In the genomic region with DNA sequence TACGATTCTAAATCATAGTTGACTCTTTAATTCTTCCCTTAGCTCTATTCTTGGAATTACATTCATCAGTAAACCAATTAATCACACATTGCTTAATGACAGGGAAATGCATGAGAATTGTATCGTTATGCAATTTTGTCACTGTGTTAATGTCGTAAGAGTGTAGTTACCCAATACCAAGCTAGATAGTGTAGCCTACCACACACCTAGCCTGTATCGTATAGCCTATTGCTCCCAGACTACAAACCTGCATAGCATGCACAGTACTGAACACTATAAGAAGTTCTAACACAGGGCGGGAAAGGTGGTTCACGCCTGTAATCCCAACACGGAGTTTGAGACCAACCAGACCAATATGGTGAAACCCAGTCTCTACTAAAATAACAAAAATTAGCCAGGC, we compare ENCODE assay signal across 1 cellular context.
A peak's percentile ranks its signal among the peaks of the same experiment; 100 is the strongest.
TF ChIP-seq lines count a peak whose summit lies in the region.

No MANE protein-coding gene starts in this region.

TF ChIP-seq in H1, 55 proteins besides CTCF, POLR2A, EP300 and RAD21:
- TF ChIP-seq SIN3A (conservative IDR thresholded peaks at IDR 0.05 in 1 of 2, IDR thresholded peaks at IDR 0.05 in 1 of 2; ENCODE audit: low read depth in 1 of 2, low read length in 2 of 2) (no peak), POLR2AphosphoS5 (IDR thresholded peaks at IDR 0.05; ENCODE audit: low read depth, low read length) (peak; percentile 83), HDAC2 (IDR thresholded peaks at IDR 0.05; ENCODE audit: borderline replicate concordance in 1 of 2, low read depth in 2 of 2, low read length in 2 of 2) (no peak), FOSL1 (IDR thresholded peaks at IDR 0.05; ENCODE audit: insufficient read depth, low read depth, low read length) (no peak), SIRT6 (IDR thresholded peaks at IDR 0.05; ENCODE audit: low read length) (no peak), RNF2 (IDR thresholded peaks at IDR 0.05; ENCODE audit: borderline replicate concordance, low read depth, low read length, missing control alignments, poor library complexity, severe bottlenecking) (no peak), CTBP2 (IDR thresholded peaks at IDR 0.05; ENCODE audit: borderline replicate concordance, insufficient read depth, insufficient read length, low read length) (no peak), SUZ12 (IDR thresholded peaks at IDR 0.05; ENCODE audit: low read length) (no peak)
- TF ChIP-seq, protein P1, sequence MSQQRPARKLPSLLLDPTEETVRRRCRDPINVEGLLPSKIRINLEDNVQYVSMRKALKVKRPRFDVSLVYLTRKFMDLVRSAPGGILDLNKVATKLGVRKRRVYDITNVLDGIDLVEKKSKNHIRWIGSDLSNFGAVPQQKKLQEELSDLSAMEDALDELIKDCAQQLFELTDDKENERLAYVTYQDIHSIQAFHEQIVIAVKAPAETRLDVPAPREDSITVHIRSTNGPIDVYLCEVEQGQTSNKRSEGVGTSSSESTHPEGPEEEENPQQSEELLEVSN (IDR thresholded peaks at IDR 0.05), result no peak
TF ChIP-seq in H1: peak in this region for 1.
